10 cellular contexts compared by ENCODE assay signal in genomic region chr19:18108897-18109296, GRCh38. TPM values are rescaled to one million over a fixed set of nuclear protein-coding genes. Genes with fewer than 3 reads are reported as not detected.
DNase-seq lines count a peak whose midpoint lies in the region; ATAC-seq and TF ChIP-seq lines count a peak whose summit lies in the region.
"Had no signal": no experiment of that assay in that cellular context is flagged by ENCODE, and none has a peak within 500 bp of the region (broad histone marks: within the 10 kb centered on the region; RNA-seq: fewer than 3 reads in every experiment).

No MANE protein-coding gene starts in this region.

- no peak for ATAC-seq in activated T-helper 17 cell treated with anti-CD3 and anti-CD28 coated beads, Interleukin-2, amount 50 U/mL, for 72 hours (replicated peaks)

- TF ChIP-seq CTCF in left ventricle myocardium inferior (IDR thresholded peaks at IDR 0.05; ENCODE audit: borderline replicate concordance), result no peak

- H3K4me3 Mint-ChIP-seq in activated CD4-positive, alpha-beta T cell treated with anti-CD3 and anti-CD28 coated beads, Interleukin-2, amount 10 ng/mL, durations not matched to agents 24 days and 14 days, result peak overlapping the region; percentile 70
- peak overlapping the region; percentile 67 for H3K4me3 Mint-ChIP-seq in activated T-helper 17 cell treated with anti-CD3 and anti-CD28 coated beads, Interleukin-2, amount 50 U/mL, for 72 hours

- H3K27ac Mint-ChIP-seq in activated CD4-positive, alpha-beta T cell treated with anti-CD3 and anti-CD28 coated beads, Interleukin-2, amount 10 ng/mL, durations not matched to agents 24 days and 14 days, result peak overlapping the region; percentile 7
- peak overlapping the region; percentile 72 for H3K27ac Mint-ChIP-seq in activated T-helper 17 cell treated with anti-CD3 and anti-CD28 coated beads, Interleukin-2, amount 50 U/mL, for 72 hours

- H3K27me3 Mint-ChIP-seq in activated CD4-positive, alpha-beta T cell treated with anti-CD3 and anti-CD28 coated beads, Interleukin-2, amount 10 ng/mL, durations not matched to agents 24 days and 14 days, result no peaks in the 10 kb centered on the region
- no peaks in the 10 kb centered on the region for H3K27me3 Mint-ChIP-seq in activated T-helper 17 cell treated with anti-CD3 and anti-CD28 coated beads, Interleukin-2, amount 50 U/mL, for 72 hours

- H3K36me3 ChIP-seq in subcutaneous abdominal adipose tissue (ENCODE audit: control insufficient read depth in 5 of 5, insufficient read depth in 5 of 5, low read length in 5 of 5) (peaks cover 0 to 7% (median 2%) of the 10 kb centered on the region in 5 donors), left ventricle myocardium inferior (no peaks in the 10 kb centered on the region)

- H3K9me3 ChIP-seq in subcutaneous abdominal adipose tissue (ENCODE audit: control insufficient read depth in 5 of 5, low read length in 5 of 5) (no peaks in the 10 kb centered on the region), left ventricle myocardium inferior (replicated peaks) (no peaks in the 10 kb centered on the region)

- peak overlapping the region in 4 of 5 donors; percentile 26 to 71 (median 54) for H3K9ac ChIP-seq in subcutaneous abdominal adipose tissue (ENCODE audit: low read length in 5 of 5)

- DNase-seq in activated CD4-positive, alpha-beta T cell treated with anti-CD3 and anti-CD28 coated beads, Interleukin-2, amount 10 ng/mL, durations not matched to agents 24 days and 14 days, result no peak
- no peak for DNase-seq in activated CD4-positive, alpha-beta T cell treated with anti-CD3 and anti-CD28 coated beads for 1 hour
- DNase-seq in left ventricle myocardium inferior (no peak), GF-D8 (lab: John Stamatoyannopoulos, UW) (no peak), NCI-H82 treated with DMSO at 0.1 percent for 48 hours (lab: John Stamatoyannopoulos, UW; ENCODE audit: unreplicated experiment) (no peak)
- DNase-seq: NCI-H2029; stimulated activated CD4-positive, alpha-beta T cell treated with anti-CD3 and anti-CD28 coated beads, Interleukin-15, amount 100 ng/mL, for 24 hours had no signal

- H3K27ac ChIP-seq in layer of hippocampus (ENCODE audit: low read depth, low read length) (peak overlapping the region; percentile 77), subcutaneous abdominal adipose tissue (ENCODE audit: low read depth, low read length) (peak overlapping the region; percentile 30), left ventricle myocardium inferior (replicated peaks) (no peak overlapping the region)

- peaks cover 4% of the 10 kb centered on the region for H3K36me3 Mint-ChIP-seq in activated CD4-positive, alpha-beta T cell treated with anti-CD3 and anti-CD28 coated beads, Interleukin-2, amount 10 ng/mL, durations not matched to agents 24 days and 14 days (ENCODE audit: low read depth)
- peaks cover 61% of the 10 kb centered on the region for H3K36me3 Mint-ChIP-seq in activated T-helper 17 cell treated with anti-CD3 and anti-CD28 coated beads, Interleukin-2, amount 50 U/mL, for 72 hours (ENCODE audit: low read depth)

- no peaks in the 10 kb centered on the region for H3K9me3 Mint-ChIP-seq in activated CD4-positive, alpha-beta T cell treated with anti-CD3 and anti-CD28 coated beads, Interleukin-2, amount 10 ng/mL, durations not matched to agents 24 days and 14 days
- no peaks in the 10 kb centered on the region for H3K9me3 Mint-ChIP-seq in activated T-helper 17 cell treated with anti-CD3 and anti-CD28 coated beads, Interleukin-2, amount 50 U/mL, for 72 hours

- intact Hi-C loops in activated CD4-positive, alpha-beta T cell treated with anti-CD3 and anti-CD28 coated beads, Interleukin-2, amount 10 ng/mL, durations not matched to agents 24 days and 14 days (cut with micrococcal nuclease), result no loop called here
- intact Hi-C loops in left ventricle myocardium inferior (cut with micrococcal nuclease), result no loop called here

- peaks cover 1 to 47% (median 37%) of the 10 kb centered on the region in 5 donors for H3K4me1 ChIP-seq in subcutaneous abdominal adipose tissue (ENCODE audit: control insufficient read depth in 5 of 5, insufficient read depth in 5 of 5, low read length in 5 of 5)
- H3K4me1 ChIP-seq in left ventricle myocardium inferior, result peaks cover 26% of the 10 kb centered on the region

- H3K27me3 ChIP-seq in layer of hippocampus (ENCODE audit: control insufficient read depth, insufficient read depth, low read length) (no peaks in the 10 kb centered on the region), subcutaneous abdominal adipose tissue (ENCODE audit: control insufficient read depth in 5 of 5, insufficient read depth in 4 of 5, low read length in 5 of 5) (no peaks in the 10 kb centered on the region), left ventricle myocardium inferior (ENCODE audit: low read depth) (peaks cover 44% of the 10 kb centered on the region)

- H3K4me3 ChIP-seq in subcutaneous abdominal adipose tissue (ENCODE audit: low read depth in 1 of 5, low read length in 5 of 5) (peak overlapping the region in 1 of 5 donors; percentile 84), left ventricle myocardium inferior (no peak overlapping the region)

- peaks cover 22% of the 10 kb centered on the region for H3K4me1 Mint-ChIP-seq in activated CD4-positive, alpha-beta T cell treated with anti-CD3 and anti-CD28 coated beads, Interleukin-2, amount 10 ng/mL, durations not matched to agents 24 days and 14 days
- peaks cover 12% of the 10 kb centered on the region for H3K4me1 Mint-ChIP-seq in activated T-helper 17 cell treated with anti-CD3 and anti-CD28 coated beads, Interleukin-2, amount 50 U/mL, for 72 hours

RNA-seq across cellular contexts. Expression of gene MAST3, which starts 11.3 kb away (rescaled TPM):
- 16.2 and 17.2 TPM in 2 replicates for total RNA-seq in activated CD4-positive, alpha-beta T cell treated with anti-CD3 and anti-CD28 coated beads, Interleukin-2, amount 10 ng/mL, durations not matched to agents 24 days and 14 days
- 10 to 100 TPM; 23.5 to 46.6 TPM for total RNA-seq in activated T-helper 17 cell treated with anti-CD3 and anti-CD28 coated beads, Interleukin-2, amount 50 U/mL, for 72 hours
- total RNA-seq in left ventricle myocardium inferior, result 4.6 TPM

RNA-seq across cellular contexts. Expression of gene IL12RB1, which starts 22.2 kb away (rescaled TPM):
- total RNA-seq in activated CD4-positive, alpha-beta T cell treated with anti-CD3 and anti-CD28 coated beads, Interleukin-2, amount 10 ng/mL, durations not matched to agents 24 days and 14 days, result 37.0 and 38.8 TPM in 2 replicates
- 10 to 100 TPM; 28.6 to 54.5 TPM for total RNA-seq in activated T-helper 17 cell treated with anti-CD3 and anti-CD28 coated beads, Interleukin-2, amount 50 U/mL, for 72 hours
- 0.44 TPM for total RNA-seq in left ventricle myocardium inferior

RNA-seq across cellular contexts. Expression of gene PIK3R2, which starts 44.1 kb away (rescaled TPM):
- 19.6 and 20.7 TPM in 2 replicates for total RNA-seq in activated CD4-positive, alpha-beta T cell treated with anti-CD3 and anti-CD28 coated beads, Interleukin-2, amount 10 ng/mL, durations not matched to agents 24 days and 14 days
- 10 to 100 TPM; 13.0 to 21.8 TPM for total RNA-seq in activated T-helper 17 cell treated with anti-CD3 and anti-CD28 coated beads, Interleukin-2, amount 50 U/mL, for 72 hours
- 28.0 TPM for total RNA-seq in left ventricle myocardium inferior

Comparison
In these comparisons a context has a peak if more than half of its experiments do, and no peak if none do; other contexts are left out.
1. RNA of gene IL12RB1, which starts 22.2 kb away (total RNA-seq): 28.6 to 54.5 TPM in activated T-helper 17 cell treated with anti-CD3 and anti-CD28 coated beads, Interleukin-2, amount 50 U/mL, for 72 hours and 37.0 to 38.8 TPM in activated CD4-positive, alpha-beta T cell treated with anti-CD3 and anti-CD28 coated beads, Interleukin-2, amount 10 ng/mL, durations not matched to agents 24 days and 14 days; 0.44 TPM in left ventricle myocardium inferior (single experiment); every median in the first group is over 10 times any median in the second.